9 cellular contexts compared by ENCODE assay signal in the genomic region with DNA sequence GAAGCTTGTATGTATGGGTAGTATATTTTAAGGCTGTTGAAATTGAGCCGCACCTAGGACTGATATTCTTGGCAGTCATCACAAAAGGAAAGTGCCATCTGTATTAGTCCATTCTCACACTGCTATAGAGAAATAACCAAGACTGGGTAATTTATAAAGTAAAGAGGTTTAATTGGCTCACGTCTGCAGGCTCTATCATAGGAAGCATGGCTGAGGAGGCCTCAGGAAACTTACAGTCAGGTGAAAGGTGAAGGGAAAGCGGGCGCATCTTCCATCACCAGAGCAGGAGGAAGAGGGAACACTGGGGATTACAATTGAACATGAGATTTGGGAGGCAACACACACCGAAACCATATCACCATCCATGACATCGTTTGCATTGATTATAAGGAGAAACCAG. TPM values are rescaled to one million over a fixed set of nuclear protein-coding genes. Genes with fewer than 3 reads are reported as not detected.
DNase-seq lines count a peak whose midpoint lies in the region; ATAC-seq and TF ChIP-seq lines count a peak whose summit lies in the region.
"Not testable (repeated sequence)": the region's sequence is repeated elsewhere in the genome, so short reads cannot be mapped to it uniquely, and the experiment has no call there.
"Had no signal": no experiment of that assay in that cellular context is flagged by ENCODE, and none has a peak within 500 bp of the region (broad histone marks: within the 10 kb centered on the region; RNA-seq: fewer than 3 reads in every experiment).

No MANE protein-coding gene starts in this region.

- not testable (repeated sequence) for H3K36me3 ChIP-seq in Caco-2 (ENCODE audit: control insufficient read depth, insufficient read depth, low read length); PC-9 (ENCODE audit: low read depth); naive thymus-derived CD4-positive, alpha-beta T cell (ENCODE audit: control insufficient read depth in 2 of 3, insufficient read depth in 3 of 3, low read length in 3 of 3); neural progenitor cell

- ATAC-seq in naive thymus-derived CD4-positive, alpha-beta T cell, result not testable (repeated sequence)

- BruUV-seq in Caco-2 (replicated peaks; lab: Mats Ljungman, UMichigan), result TSS peak; percentile 7
- not testable (repeated sequence) for BruUV-seq in PC-9 (replicated peaks; lab: Mats Ljungman, UMichigan)

- not testable (repeated sequence) for DNase-seq in Caco-2; PC-9; activated T-cell treated with anti-CD3 and anti-CD28 coated beads, Interleukin-2, amount 50 U/mL, for 24 hours; naive thymus-derived CD4-positive, alpha-beta T cell; neural progenitor cell (ENCODE audit: low spot score)

- H4K20me1 ChIP-seq in PC-9 (ENCODE audit: insufficient read depth); neural progenitor cell (ENCODE audit: low read depth): not testable (repeated sequence)

- not testable (repeated sequence) for H3K9me3 ChIP-seq in Caco-2; PC-9 (ENCODE audit: insufficient read depth, low read depth); naive thymus-derived CD4-positive, alpha-beta T cell (ENCODE audit: control insufficient read depth in 2 of 3, low read length in 3 of 3); neural progenitor cell (ENCODE audit: low read depth)

- intact Hi-C loops in Caco-2 (cut with micrococcal nuclease; ENCODE audit: unreplicated experiment); PC-9 (cut with micrococcal nuclease; ENCODE audit: unreplicated experiment); naive thymus-derived CD4-positive, alpha-beta T cell (cut with micrococcal nuclease): not testable (repeated sequence)

- not testable (repeated sequence) for H3K4me1 ChIP-seq in Caco-2; PC-9 (replicated peaks; ENCODE audit: insufficient read depth); naive thymus-derived CD4-positive, alpha-beta T cell (ENCODE audit: control insufficient read depth in 2 of 2, insufficient read depth in 2 of 2, low read length in 2 of 2); neural progenitor cell

- not testable (repeated sequence) for H2AFZ ChIP-seq in PC-9; neural progenitor cell (replicated peaks)

- POLR2A ChIA-PET in Caco-2 (lab: Charles Lee); PC-9 (lab: Charles Lee; ENCODE audit: unreplicated experiment); naive thymus-derived CD4-positive, alpha-beta T cell (lab: Charles Lee): not testable (repeated sequence)

- 0 out of 2 replicates have a peak overlapping the region, but pooled peaks have one; percentile 3 for H3K4me2 ChIP-seq in PC-9
- not testable (repeated sequence) for H3K4me2 ChIP-seq in neural progenitor cell

- H3K79me2 ChIP-seq in PC-9 (ENCODE audit: low read depth) (peaks cover 50% of the 10 kb centered on the region), neural progenitor cell (ENCODE audit: low read depth) (peaks cover 40% of the 10 kb centered on the region)

- not testable (repeated sequence) for H3K27me3 Mint-ChIP-seq in Caco-2 (ENCODE audit: insufficient read depth, unreplicated experiment); activated T-cell treated with anti-CD3 and anti-CD28 coated beads, Interleukin-2, amount 50 U/mL, for 24 hours; activated naive CD8-positive, alpha-beta T cell; brain; naive thymus-derived CD4-positive, alpha-beta T cell; neural progenitor cell (ENCODE audit: insufficient read depth, low read depth)

- not testable (repeated sequence) for H3K27ac ChIP-seq in PC-9; naive thymus-derived CD4-positive, alpha-beta T cell (ENCODE audit: low read depth, low read length); neural progenitor cell

- not testable (repeated sequence) for H3K4me1 Mint-ChIP-seq in Caco-2 (ENCODE audit: low read depth, unreplicated experiment); neural progenitor cell
- peaks cover 31% of the 10 kb centered on the region for H3K4me1 Mint-ChIP-seq in activated T-cell treated with anti-CD3 and anti-CD28 coated beads, Interleukin-2, amount 50 U/mL, for 24 hours (ENCODE audit: low read depth)
- H3K4me1 Mint-ChIP-seq in activated naive CD8-positive, alpha-beta T cell (ENCODE audit: low read depth), result peaks cover 32% of the 10 kb centered on the region
- H3K4me1 Mint-ChIP-seq in brain, result peaks cover 23% of the 10 kb centered on the region
- H3K4me1 Mint-ChIP-seq in naive thymus-derived CD4-positive, alpha-beta T cell, result peaks cover 14 to 44% (median 39%) of the 10 kb centered on the region in 7 donors

- H3K4me3 ChIP-seq in Caco-2 (ENCODE audit: low read depth, low read length); PC-9; naive thymus-derived CD4-positive, alpha-beta T cell (ENCODE audit: low read length); neural progenitor cell: not testable (repeated sequence)

- H3F3A ChIP-seq in PC-9 (ENCODE audit: insufficient read depth, low read depth); neural progenitor cell (ENCODE audit: low read depth): not testable (repeated sequence)

- not testable (repeated sequence) for H3K4me3 Mint-ChIP-seq in Caco-2 (ENCODE audit: unreplicated experiment); activated T-cell treated with anti-CD3 and anti-CD28 coated beads, Interleukin-2, amount 50 U/mL, for 24 hours
- H3K4me3 Mint-ChIP-seq in activated naive CD8-positive, alpha-beta T cell, result peak overlapping the region; percentile 58
- H3K4me3 Mint-ChIP-seq in brain (peak overlapping the region; percentile 26 to 74 (median 65)), neural progenitor cell (peak overlapping the region; percentile 13)
- peak overlapping the region in 6 of 10 donors; percentile 11 to 49 (median 30) for H3K4me3 Mint-ChIP-seq in naive thymus-derived CD4-positive, alpha-beta T cell

- H3K9me2 ChIP-seq in PC-9 (ENCODE audit: insufficient read depth), result not testable (repeated sequence)

- not testable (repeated sequence) for H3K27ac Mint-ChIP-seq in Caco-2 (ENCODE audit: unreplicated experiment); activated naive CD8-positive, alpha-beta T cell; neural progenitor cell
- H3K27ac Mint-ChIP-seq in activated T-cell treated with anti-CD3 and anti-CD28 coated beads, Interleukin-2, amount 50 U/mL, for 24 hours, result peak overlapping the region; percentile 50
- H3K27ac Mint-ChIP-seq in brain, result peak overlapping the region in 4 of 5 experiments; percentile 19 to 65 (median 60)
- H3K27ac Mint-ChIP-seq in naive thymus-derived CD4-positive, alpha-beta T cell, result peak overlapping the region in 1 of 9 donors; percentile 32

- not testable (repeated sequence) for H3K9ac ChIP-seq in neural progenitor cell

- CTCF ChIA-PET in Caco-2 (lab: Charles Lee); PC-9 (lab: Charles Lee); naive thymus-derived CD4-positive, alpha-beta T cell (lab: Charles Lee): not testable (repeated sequence)

- TF ChIP-seq CTCF in Caco-2 (IDR thresholded peaks at IDR 0.05; ENCODE audit: insufficient read depth in 1 of 2, low read depth in 1 of 2, low read length in 1 of 2, severe bottlenecking in 1 of 2, unreplicated experiment in 1 of 2); PC-9 (conservative IDR thresholded peaks at IDR 0.05); brain (conservative IDR thresholded peaks at IDR 0.05); neural progenitor cell (IDR thresholded peaks at IDR 0.05): not testable (repeated sequence)

- H3K36me3 Mint-ChIP-seq in Caco-2 (ENCODE audit: insufficient read depth, unreplicated experiment) (peaks cover 43% of the 10 kb centered on the region), brain (peaks cover 33% of the 10 kb centered on the region)
- H3K36me3 Mint-ChIP-seq in activated T-cell treated with anti-CD3 and anti-CD28 coated beads, Interleukin-2, amount 50 U/mL, for 24 hours (ENCODE audit: low read depth), result peaks cover 47% of the 10 kb centered on the region
- not testable (repeated sequence) for H3K36me3 Mint-ChIP-seq in activated naive CD8-positive, alpha-beta T cell; neural progenitor cell
- peaks cover 0 to 12% (median 8%) of the 10 kb centered on the region in 5 donors for H3K36me3 Mint-ChIP-seq in naive thymus-derived CD4-positive, alpha-beta T cell

- not testable (repeated sequence) for H3K27me3 ChIP-seq in Caco-2 (replicated peaks; ENCODE audit: control insufficient read depth, insufficient read depth, low read length); PC-9 (ENCODE audit: insufficient read depth, low read depth); naive thymus-derived CD4-positive, alpha-beta T cell (ENCODE audit: control insufficient read depth in 2 of 2, insufficient read depth in 2 of 2, low read length in 2 of 2); neural progenitor cell

- not testable (repeated sequence) for H3K9me3 Mint-ChIP-seq in Caco-2 (ENCODE audit: unreplicated experiment); activated T-cell treated with anti-CD3 and anti-CD28 coated beads, Interleukin-2, amount 50 U/mL, for 24 hours; activated naive CD8-positive, alpha-beta T cell (ENCODE audit: low read depth); brain; naive thymus-derived CD4-positive, alpha-beta T cell; neural progenitor cell

RNA-seq across cellular contexts. Expression of a gene that starts 8.9 kb away (rescaled TPM):
- total RNA-seq in Caco-2 (2022) (0.34 and 0.44 TPM in 2 replicates), PC-9 (2021) (not detected in 2 replicates), neural progenitor cell (ENCODE audit: low replicate concordance) (0.28 TPM in 1 of 2 replicates, not detected in the other)
- polyA plus RNA-seq in brain (ENCODE audit: insufficient read depth, low read depth, low replicate concordance), result not detected
- under 1 TPM; 0.10 to 0.88 (median 0.49) TPM for total RNA-seq in naive thymus-derived CD4-positive, alpha-beta T cell
- polyA plus RNA-seq in naive thymus-derived CD4-positive, alpha-beta T cell, result under 1 TPM; 0.25 to 0.26 TPM
- total RNA-seq: A172, GM23338 had no signal

RNA-seq across cellular contexts. Expression of a gene that starts 41.6 kb away (rescaled TPM):
- total RNA-seq in Caco-2 (2022) (5.3 and 9.1 TPM in 2 replicates), PC-9 (2021) (16.8 and 19.2 TPM in 2 replicates), neural progenitor cell (ENCODE audit: low replicate concordance) (0.12 TPM in 1 of 2 replicates, not detected in the other)
- polyA plus RNA-seq in brain (ENCODE audit: insufficient read depth, low read depth, low replicate concordance), result not detected
- total RNA-seq in naive thymus-derived CD4-positive, alpha-beta T cell, result 1 to 10 TPM; 2.6 to 7.3 (median 5.2) TPM
- polyA plus RNA-seq in naive thymus-derived CD4-positive, alpha-beta T cell, result not detected
